In the genomic region with DNA sequence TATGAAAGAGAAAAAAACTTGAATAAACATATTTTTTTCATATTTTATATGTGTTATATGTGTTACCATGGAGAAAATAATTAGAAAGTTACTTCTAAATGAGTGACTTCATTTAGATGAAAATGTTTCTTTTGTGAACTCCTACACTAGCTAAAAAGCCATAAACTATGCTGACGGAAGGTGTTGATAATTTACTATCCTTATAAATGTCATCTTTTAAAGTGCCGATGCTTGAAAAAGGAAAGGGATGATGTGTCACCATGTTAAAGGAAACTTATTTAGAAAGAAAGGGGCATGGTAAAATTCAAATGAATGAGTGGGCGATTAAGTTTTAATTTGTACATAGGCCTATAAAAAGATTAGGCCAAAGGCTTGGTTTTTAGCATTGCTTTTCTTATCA, we compare ENCODE assay signal across 23 cellular contexts.
"Had no signal": no experiment of that assay in that cellular context is flagged by ENCODE, and none has a peak within 500 bp of the region (broad histone marks: within the 10 kb centered on the region; RNA-seq: fewer than 3 reads in every experiment).

No MANE protein-coding gene starts in this region.

- H3K4me3 Mint-ChIP-seq: dendritic cell treated with granulocyte-macrophage colony-stimulating factor and Interleukin-4, amounts not matched to agents 40 ng/mL and 50 ng/mL, for 4 days; naive thymus-derived CD4-positive, alpha-beta T cell had no signal

- H3K27me3 Mint-ChIP-seq: dendritic cell treated with granulocyte-macrophage colony-stimulating factor and Interleukin-4, amounts not matched to agents 40 ng/mL and 50 ng/mL, for 4 days had no signal

- H3K9me3 Mint-ChIP-seq: dendritic cell treated with granulocyte-macrophage colony-stimulating factor and Interleukin-4, amounts not matched to agents 40 ng/mL and 50 ng/mL, for 4 days had no signal

- ATAC-seq: esophagus mucosa; gastrocnemius medialis; heart right ventricle; left cardiac atrium; left lung; left ventricle myocardium superior; lower lobe of right lung; naive thymus-derived CD4-positive, alpha-beta T cell had no signal

- DNase-seq: colonic mucosa; cortex of kidney; dorsolateral prefrontal cortex; effector CD4-positive, alpha-beta T cell; effector memory CD4-positive, alpha-beta T cell; erythroblast; esophagus squamous epithelium; foreskin fibroblast; foreskin melanocyte; gastrocnemius medialis; glutamatergic neuron; head of caudate nucleus; heart right ventricle; hippocampal formation; left cardiac atrium; left lung; left ventricle myocardium superior; lower lobe of right lung; mesenchymal stem cell; midbrain; naive thymus-derived CD4-positive, alpha-beta T cell had no signal

- H3K27ac Mint-ChIP-seq: dendritic cell treated with granulocyte-macrophage colony-stimulating factor and Interleukin-4, amounts not matched to agents 40 ng/mL and 50 ng/mL, for 4 days; naive thymus-derived CD4-positive, alpha-beta T cell had no signal
